17 cellular contexts compared by ENCODE assay signal in the genomic region with DNA sequence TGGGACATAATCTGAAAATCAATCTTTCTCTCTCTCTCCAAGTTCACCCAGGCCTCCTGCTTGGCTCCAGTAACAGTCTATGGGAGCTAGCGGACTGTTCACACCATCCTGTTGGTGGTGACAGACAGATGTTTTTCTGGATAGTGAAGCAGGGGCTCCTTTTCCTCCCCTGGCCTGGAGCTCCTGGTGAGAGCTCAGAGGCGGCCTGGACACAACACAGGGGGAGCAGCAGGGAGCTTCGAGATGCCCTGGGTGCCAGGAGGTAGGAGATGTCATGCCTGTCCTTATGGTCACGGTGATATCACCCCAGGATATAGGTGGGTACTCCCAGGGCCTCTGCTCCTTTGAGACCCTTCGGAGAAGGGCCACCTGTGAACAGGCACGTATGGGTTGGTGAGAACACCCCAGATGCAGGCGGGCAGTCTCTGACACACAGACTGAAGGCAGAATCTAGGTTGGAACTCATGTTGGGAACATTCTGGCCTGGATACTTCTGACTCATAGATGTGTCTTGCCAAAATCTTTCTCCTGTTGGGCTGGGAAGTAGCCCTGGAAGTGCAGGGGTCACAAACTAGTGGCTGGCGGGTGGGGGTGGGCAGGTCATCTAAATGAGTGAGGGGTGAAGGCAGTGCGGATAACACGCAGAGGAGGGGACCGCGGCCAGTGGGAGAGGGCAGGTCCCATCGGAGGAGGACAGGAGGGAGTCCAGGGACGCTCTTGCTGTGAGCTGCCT.
DNase-seq lines count a peak whose midpoint lies in the region; ATAC-seq, FAIRE-seq and TF ChIP-seq lines count a peak whose summit lies in the region.
"Had no signal": no experiment of that assay in that cellular context is flagged by ENCODE, and none has a peak within 500 bp of the region (broad histone marks: within the 10 kb centered on the region; RNA-seq: fewer than 3 reads in every experiment).

No MANE protein-coding gene starts in this region.

- H3K9me3 ChIP-seq in pancreas = no peaks in the 10 kb centered on the region
- no peaks in the 10 kb centered on the region for H3K9me3 ChIP-seq in CD4-positive, alpha-beta memory T cell (ENCODE audit: control insufficient read depth in 1 of 2, low read length in 2 of 2)
- H3K9me3 ChIP-seq: neutrophil had no signal

- H3K27me3 ChIP-seq in ACC112 (ENCODE audit: insufficient read depth, low read length) (no peaks in the 10 kb centered on the region), pancreas (no peaks in the 10 kb centered on the region)
- H3K27me3 ChIP-seq in CD4-positive, alpha-beta memory T cell (ENCODE audit: insufficient read depth, low read length) = no peaks in the 10 kb centered on the region

- POLR2A ChIA-PET in MCF 10A (lab: Yijun Ruan, JAX) = interaction anchor here (0.6 to 0.7 kb wide), 3 partner anchors 146 to 441 kb away, joined by 3 to 4 read pairs (median 3); no protein-coding TSS in a partner anchor
- POLR2A ChIA-PET in CD4-positive, alpha-beta memory T cell (lab: Charles Lee; ENCODE audit: partially characterized antibody) = no interaction called here

- intact Hi-C loops in MCF 10A (cut with micrococcal nuclease) (no loop called here), Right ventricle myocardium inferior (cut with DNase I) (no loop called here), pancreas (cut with DNase I) (no loop called here)
- intact Hi-C loops in CD4-positive, alpha-beta memory T cell (cut with micrococcal nuclease) = no loop called here

- DNase-seq in MCF 10A (ENCODE audit: unreplicated experiment) = peak; percentile 60
- DNase-seq in Right ventricle myocardium inferior (ENCODE audit: missing footprints) = no peak
- no peak for DNase-seq in pancreas
- no peak for DNase-seq in CD4-positive, alpha-beta memory T cell
- no peak for DNase-seq in DMS53 (lab: John Stamatoyannopoulos, UW)
- DNase-seq in stimulated activated CD4-positive, alpha-beta T cell treated with anti-CD3 and anti-CD28 coated beads, Interleukin-12 subunit alpha, Interleukin-12 subunit beta, amount 100 ng/mL, for 4 hours = no peak
- DNase-seq in endothelial cell (ENCODE audit: low spot score) = no peak
- DNase-seq: activated B cell treated with CpG ODN at 0.5 μM for 24 hours; activated naive CD4-positive, alpha-beta T cell treated with Interleukin-2 at 50 U/mL for 16 hours; cerebellar nuclear complex; GF-D8; NCI-H1694 treated with DMSO at 0.1 percent for 48 hours; NCI-H510A had no signal

- CTCF ChIA-PET in MCF 10A (lab: Yijun Ruan, JAX) = interaction anchor here (0.5 to 1.2 kb wide), 2 partner anchors 180 to 497 kb away, joined by 3 read pairs; a partner anchor contains a TSS
- CTCF ChIA-PET in CD4-positive, alpha-beta memory T cell (lab: Charles Lee; ENCODE audit: partially characterized antibody) = no interaction called here

- H3K36me3 Mint-ChIP-seq in MCF 10A (ENCODE audit: insufficient read depth, unreplicated experiment) = no peaks in the 10 kb centered on the region
- no peaks in the 10 kb centered on the region for H3K36me3 Mint-ChIP-seq in CD4-positive, alpha-beta memory T cell
- no peaks in the 10 kb centered on the region for H3K36me3 Mint-ChIP-seq in endothelial cell (ENCODE audit: low read depth, unreplicated experiment)
- H3K36me3 Mint-ChIP-seq: memory B cell had no signal

- H3K4me3 Mint-ChIP-seq in MCF 10A (ENCODE audit: unreplicated experiment) (peak overlapping the region; percentile 20), endothelial cell (ENCODE audit: unreplicated experiment) (no peak overlapping the region)
- H3K4me3 Mint-ChIP-seq in CD4-positive, alpha-beta memory T cell = no peak overlapping the region
- H3K4me3 Mint-ChIP-seq: activated B cell treated with CpG ODN at 0.5 μM for 24 hours, memory B cell had no signal

- TF ChIP-seq CTCF in MCF 10A (IDR thresholded peaks at IDR 0.05; ENCODE audit: unreplicated experiment) (no peak), pancreas (IDR thresholded peaks at IDR 0.05) (no peak), endothelial cell (IDR thresholded peaks at IDR 0.05; ENCODE audit: unreplicated experiment) (no peak)

- BruUV-seq in MCF 10A (replicated peaks; lab: Mats Ljungman, UMichigan) = no TSS peak

- peaks cover 24% of the 10 kb centered on the region for H3K4me1 Mint-ChIP-seq in MCF 10A (ENCODE audit: insufficient read depth, unreplicated experiment)
- no peaks in the 10 kb centered on the region for H3K4me1 Mint-ChIP-seq in CD4-positive, alpha-beta memory T cell
- no peaks in the 10 kb centered on the region for H3K4me1 Mint-ChIP-seq in endothelial cell (ENCODE audit: unreplicated experiment)
- H3K4me1 Mint-ChIP-seq: activated B cell treated with CpG ODN at 0.5 μM for 24 hours, memory B cell had no signal

- peak overlapping the region; percentile 35; the same call in 1 of the 2 replicates for H3K27ac ChIP-seq in ACC112 (ENCODE audit: low read depth, low read length)
- H3K27ac ChIP-seq in pancreas = no peak overlapping the region
- H3K27ac ChIP-seq in CD4-positive, alpha-beta memory T cell (ENCODE audit: low read depth, low read length) = no peak overlapping the region
- H3K27ac ChIP-seq: epithelial cell of prostate, neutrophil had no signal

- H3K4me3 ChIP-seq in ACC112 (ENCODE audit: low read depth, low read length) (no peak overlapping the region), pancreas (no peak overlapping the region)
- H3K4me3 ChIP-seq in CD4-positive, alpha-beta memory T cell (ENCODE audit: low read length in 2 of 2) = no peak overlapping the region

- H3K9me3 Mint-ChIP-seq in MCF 10A (ENCODE audit: unreplicated experiment) (peaks cover 13% of the 10 kb centered on the region), endothelial cell (ENCODE audit: unreplicated experiment) (no peaks in the 10 kb centered on the region)
- H3K9me3 Mint-ChIP-seq in CD4-positive, alpha-beta memory T cell = peaks cover 0 to 6% (median 0%) of the 10 kb centered on the region in 8 donors
- H3K9me3 Mint-ChIP-seq: activated B cell treated with CpG ODN at 0.5 μM for 24 hours had no signal

- no peaks in the 10 kb centered on the region for H3K79me2 ChIP-seq in ACC112 (ENCODE audit: control insufficient read depth, insufficient read depth, low read length, unreplicated experiment)

- H3K27ac Mint-ChIP-seq in MCF 10A (ENCODE audit: low read depth, unreplicated experiment) = peak overlapping the region; percentile 59
- H3K27ac Mint-ChIP-seq in CD4-positive, alpha-beta memory T cell = no peak overlapping the region
- H3K27ac Mint-ChIP-seq in endothelial cell (ENCODE audit: unreplicated experiment) = no peak overlapping the region
- H3K27ac Mint-ChIP-seq: activated B cell treated with CpG ODN at 0.5 μM for 24 hours, memory B cell had no signal

- no peak overlapping the region for H2AFZ ChIP-seq in ACC112 (ENCODE audit: low read length, unreplicated experiment)

- H3K36me3 ChIP-seq in ACC112 (ENCODE audit: insufficient read depth, low read length) (no peaks in the 10 kb centered on the region), pancreas (no peaks in the 10 kb centered on the region)
- no peaks in the 10 kb centered on the region for H3K36me3 ChIP-seq in CD4-positive, alpha-beta memory T cell (ENCODE audit: insufficient read depth, low read length)
- H3K36me3 ChIP-seq: neutrophil had no signal

- no peaks in the 10 kb centered on the region for H3K27me3 Mint-ChIP-seq in MCF 10A (ENCODE audit: insufficient read depth, unreplicated experiment)
- H3K27me3 Mint-ChIP-seq in CD4-positive, alpha-beta memory T cell = peaks cover 17 to 22% of the 10 kb centered on the region in 2 donors
- H3K27me3 Mint-ChIP-seq in endothelial cell (ENCODE audit: unreplicated experiment) = peaks cover 5% of the 10 kb centered on the region

- no peak for FAIRE-seq in pancreas (lab: Jason Lieb, UNC)

- WGBS in pancreas, 2 donors = 58 to 60% methylated on average over 14 of the region's 14 CpGs

- peaks cover 12% of the 10 kb centered on the region for H3K4me1 ChIP-seq in ACC112 (ENCODE audit: control insufficient read depth, insufficient read depth, low read length, unreplicated experiment)
- no peaks in the 10 kb centered on the region for H3K4me1 ChIP-seq in pancreas
- no peaks in the 10 kb centered on the region for H3K4me1 ChIP-seq in CD4-positive, alpha-beta memory T cell (ENCODE audit: insufficient read depth, low read length)

- ATAC-seq in Right ventricle myocardium inferior (peak; percentile 73), pancreas (peak in 3 of 4 donors; percentile 40 to 57 (median 48))
